In genomic region chr9:130288926-130289705, GRCh38 we compare ENCODE assay signal across 1 cellular context.
TF ChIP-seq lines count a peak whose summit lies in the region.

No MANE protein-coding gene starts in this region.

TF ChIP-seq in HEK293, 187 proteins besides CTCF, POLR2A, EP300 and RAD21 (continued from another document):
- no peak for TF ChIP-seq PRDM4 (tag by site-specific recombination; IDR thresholded peaks at IDR 0.05)
- TF ChIP-seq ZNF398 (tag by site-specific recombination; IDR thresholded peaks at IDR 0.05), result peak; percentile 48; the same call in 1 of the 2 replicates
- TF ChIP-seq BCL6B (tag by site-specific recombination; IDR thresholded peaks at IDR 0.05), result no peak
- TF ChIP-seq ZNF211 (tag by site-specific recombination; IDR thresholded peaks at IDR 0.05; ENCODE audit: low read depth), result no peak
- no peak for TF ChIP-seq ZBTB11 (tag by site-specific recombination; conservative IDR thresholded peaks at IDR 0.05; ENCODE audit: low read depth)
- no peak for TF ChIP-seq ZNF214 (tag by site-specific recombination; IDR thresholded peaks at IDR 0.05; ENCODE audit: borderline replicate concordance)
- no peak for TF ChIP-seq ATF2 (tag by site-specific recombination; IDR thresholded peaks at IDR 0.05; ENCODE audit: low read depth)
- TF ChIP-seq ZNF626 (tag by site-specific recombination; IDR thresholded peaks at IDR 0.05), result no peak
- TF ChIP-seq ZNF362 (tag by site-specific recombination; IDR thresholded peaks at IDR 0.05), result no peak
- no peak for TF ChIP-seq ZNF76 (tag by site-specific recombination; IDR thresholded peaks at IDR 0.05; ENCODE audit: borderline replicate concordance, low read depth)
- TF ChIP-seq GLIS1 (tag by site-specific recombination; IDR thresholded peaks at IDR 0.05), result 0 out of 2 replicates have a peak, but pooled peaks have one; percentile 9
- no peak for TF ChIP-seq ZNF146 (tag by site-specific recombination; IDR thresholded peaks at IDR 0.05)
- no peak for TF ChIP-seq ZNF24 (tag by site-specific recombination; IDR thresholded peaks at IDR 0.05)
- TF ChIP-seq ZNF677 (tag by site-specific recombination; IDR thresholded peaks at IDR 0.05), result no peak
- no peak for TF ChIP-seq MYNN (tag by site-specific recombination; IDR thresholded peaks at IDR 0.05; ENCODE audit: borderline replicate concordance)
- TF ChIP-seq ZNF623 (tag by site-specific recombination; IDR thresholded peaks at IDR 0.05), result no peak
- TF ChIP-seq ZNF391 (tag by site-specific recombination; IDR thresholded peaks at IDR 0.05; ENCODE audit: borderline replicate concordance, low read depth), result no peak
- 0 out of 2 replicates have a peak, but pooled peaks have one; percentile 58 for TF ChIP-seq ZNF600 (tag by site-specific recombination; IDR thresholded peaks at IDR 0.05)
